In the genomic region with DNA sequence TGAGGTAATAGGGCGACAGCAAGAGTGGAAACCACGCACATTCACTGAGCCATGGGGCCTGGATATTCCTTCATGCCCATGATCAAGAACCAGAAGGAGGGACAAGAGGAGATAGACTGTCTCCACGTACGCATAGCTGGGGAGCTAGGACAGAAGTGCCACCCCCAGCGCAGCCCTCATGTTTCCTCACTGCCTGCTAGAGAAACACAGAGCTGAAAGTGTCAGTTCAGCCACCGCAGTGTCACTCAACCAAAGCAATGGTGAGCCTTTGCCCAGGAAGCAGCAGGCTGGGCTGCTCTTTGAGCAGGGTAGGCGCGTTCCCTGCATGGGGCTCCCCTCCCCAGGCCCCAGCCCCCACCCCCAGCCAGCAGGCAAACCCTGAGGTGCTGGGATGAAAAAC, we compare ENCODE assay signal across 13 cellular contexts.
DNase-seq lines count a peak whose midpoint lies in the region; TF ChIP-seq lines count a peak whose summit lies in the region.
"Had no signal": no experiment of that assay in that cellular context is flagged by ENCODE, and none has a peak within 500 bp of the region (broad histone marks: within the 10 kb centered on the region; RNA-seq: fewer than 3 reads in every experiment).

No MANE protein-coding gene starts in this region.

- TF ChIP-seq CTCF in right atrium auricular region (IDR thresholded peaks at IDR 0.05) (no peak), coronary artery (IDR thresholded peaks at IDR 0.05) (no peak), ovary (IDR thresholded peaks at IDR 0.05) (no peak)

- intact Hi-C loops in cardiac septum (cut with DNase I): no loop called here
- intact Hi-C loops in ovary (cut with DNase I): loop anchor here in 2 of 4 donors (10.0 kb wide), 1 partner anchor 192 kb away; no protein-coding TSS in a partner anchor

- TF ChIP-seq POLR2A in ovary (IDR thresholded peaks at IDR 0.05) (no peak), erythroblast (IDR thresholded peaks at IDR 0.05; ENCODE audit: low read length) (no peak)

- H3K9me3 ChIP-seq in right atrium auricular region: peaks cover 0 to 3% of the 10 kb centered on the region in 2 donors
- H3K9me3 ChIP-seq in ovary: peaks cover 0 to 2% of the 10 kb centered on the region in 2 donors

- WGBS in ovary, 3 donors: 75 to 94% (median 92%) methylated on average over 8 of the region's 8 CpGs

- H3K27ac ChIP-seq in right atrium auricular region: no peak overlapping the region
- H3K27ac ChIP-seq in coronary artery: no peak overlapping the region
- H3K27ac ChIP-seq in ovary: no peak overlapping the region
- H3K27ac ChIP-seq: BLaER1 had no signal

- TF ChIP-seq EP300 in ovary (IDR thresholded peaks at IDR 0.05): no peak

- H3K4me3 ChIP-seq in right atrium auricular region (no peak overlapping the region), coronary artery (no peak overlapping the region), ovary (no peak overlapping the region)
- H3K4me3 ChIP-seq: BLaER1 had no signal

- H3K27me3 ChIP-seq in right atrium auricular region (no peaks in the 10 kb centered on the region), ovary (no peaks in the 10 kb centered on the region)
- H3K27me3 ChIP-seq: BLaER1 had no signal

- H3K4me1 ChIP-seq in right atrium auricular region: no peaks in the 10 kb centered on the region
- H3K4me1 ChIP-seq in ovary (ENCODE audit: insufficient read depth): no peaks in the 10 kb centered on the region

- H3K36me3 ChIP-seq in right atrium auricular region: no peaks in the 10 kb centered on the region
- H3K36me3 ChIP-seq in ovary: no peaks in the 10 kb centered on the region
- H3K36me3 ChIP-seq: BLaER1 had no signal

- peak; percentile 39 for DNase-seq in cardiac septum (ENCODE audit: low spot score)
- no peak for DNase-seq in right atrium auricular region (ENCODE audit: low spot score)
- peak; percentile 46 for DNase-seq in coronary artery (ENCODE audit: low spot score)
- peak in 3 of 5 donors; percentile 0 to 7 (median 2) for DNase-seq in ovary
- DNase-seq in iPS-NIHi11 (ENCODE audit: low spot score): no peak
- DNase-seq in activated CD8-positive, alpha-beta memory T cell treated with anti-CD3 and anti-CD28 coated beads for 24 hours: no peak
- DNase-seq in erythroblast (lab: John Stamatoyannopoulos, UW): no peak
- DNase-seq: 8988T; AML-193; CD8-positive, alpha-beta memory T cell; DMS53; GF-D8 had no signal

Comparison
In these comparisons a context has a peak if more than half of its experiments do, and no peak if none do; other contexts are left out.
1. DNase-seq: peak in cardiac septum (single experiment), coronary artery (single experiment) and ovary (3 of 5); none in right atrium auricular region (single experiment), iPS-NIHi11 (single experiment), activated CD8-positive, alpha-beta memory T cell treated with anti-CD3 and anti-CD28 coated beads for 24 hours (single experiment) and erythroblast (0 of 2).